ENCODE assay signal across 10 cellular contexts in the genomic region with DNA sequence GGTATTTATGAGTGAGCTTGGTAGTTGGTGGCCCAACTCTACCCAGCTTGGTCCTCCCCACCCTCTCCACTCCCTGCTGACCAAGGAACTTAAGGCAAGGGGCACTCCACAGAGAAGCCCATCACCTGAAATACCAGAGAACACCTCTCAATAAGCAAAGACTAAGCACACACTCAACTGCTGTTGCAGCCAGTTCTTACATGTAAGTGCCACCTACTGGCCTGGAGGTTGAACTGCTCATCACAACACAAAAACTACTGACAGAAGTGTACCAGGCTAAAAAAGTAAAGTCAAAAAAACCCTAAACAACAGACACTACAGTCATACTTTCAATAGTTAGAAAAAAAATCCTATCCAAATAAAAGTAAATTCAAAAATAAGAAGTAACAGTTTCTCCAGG.
A peak's percentile ranks its signal among the peaks of the same experiment; 100 is the strongest.
DNase-seq lines count a peak whose midpoint lies in the region; ATAC-seq and TF ChIP-seq lines count a peak whose summit lies in the region.
"Had no signal": no experiment of that assay in that cellular context is flagged by ENCODE, and none has a peak within 500 bp of the region (broad histone marks: within the 10 kb centered on the region; RNA-seq: fewer than 3 reads in every experiment).

No MANE protein-coding gene starts in this region.

- DNase-seq in BJ (ENCODE audit: low read depth) (no peak), NCI-H69 (lab: John Stamatoyannopoulos, UW) (peak; percentile 64), fibroblast of pulmonary artery (ENCODE audit: low read depth) (peak; percentile 26), posterior vena cava (ENCODE audit: low spot score) (no peak)
- DNase-seq: upper lobe of left lung had no signal

- CTCF ChIA-PET in BJ (lab: Yijun Ruan, JAX): interaction anchor here (0.5 to 1.0 kb wide), 3 partner anchors 10 to 1006 kb away, joined by 3 to 4 read pairs (median 3); no protein-coding TSS in a partner anchor

- no peaks in the 10 kb centered on the region for H3K27me3 ChIP-seq in BJ (ENCODE audit: control insufficient read depth, insufficient read depth, low read length)
- H3K27me3 ChIP-seq: upper lobe of left lung had no signal

- H3K4me3 Mint-ChIP-seq in activated T-helper 17 cell treated with anti-CD3 and anti-CD28 coated beads, Interleukin-2, amount 50 U/mL, for 72 hours: no peak overlapping the region

- H3K36me3 Mint-ChIP-seq in activated T-helper 17 cell treated with anti-CD3 and anti-CD28 coated beads, Interleukin-2, amount 50 U/mL, for 72 hours (ENCODE audit: low read depth): no peaks in the 10 kb centered on the region

- H3K27ac Mint-ChIP-seq in activated T-helper 17 cell treated with anti-CD3 and anti-CD28 coated beads, Interleukin-2, amount 50 U/mL, for 72 hours: no peak overlapping the region

- no peaks in the 10 kb centered on the region for H3K4me1 Mint-ChIP-seq in activated T-helper 17 cell treated with anti-CD3 and anti-CD28 coated beads, Interleukin-2, amount 50 U/mL, for 72 hours

- no peaks in the 10 kb centered on the region for H3K27me3 Mint-ChIP-seq in activated T-helper 17 cell treated with anti-CD3 and anti-CD28 coated beads, Interleukin-2, amount 50 U/mL, for 72 hours

- no peaks in the 10 kb centered on the region for H3K36me3 ChIP-seq in BJ (ENCODE audit: control insufficient read depth, insufficient read depth, low read length)
- H3K36me3 ChIP-seq: upper lobe of left lung had no signal

- POLR2A ChIA-PET in BJ (lab: Charles Lee): no interaction called here

- ATAC-seq in GM21786 (IDR thresholded peaks at IDR 0.05; ENCODE audit: unreplicated experiment): peak; percentile 54
- ATAC-seq in HG02678 (IDR thresholded peaks at IDR 0.05; ENCODE audit: unreplicated experiment): no peak
- no peak for ATAC-seq in GM21381 (IDR thresholded peaks at IDR 0.05; ENCODE audit: unreplicated experiment)
- ATAC-seq in activated T-helper 17 cell treated with anti-CD3 and anti-CD28 coated beads, Interleukin-2, amount 50 U/mL, for 72 hours (replicated peaks): no peak
- ATAC-seq: K562 had no signal

- TF ChIP-seq CTCF in BJ (IDR thresholded peaks at IDR 0.05; ENCODE audit: insufficient read depth, low read depth, low read length): peak; percentile 33
- peak; percentile 46 for TF ChIP-seq CTCF in fibroblast of pulmonary artery (IDR thresholded peaks at IDR 0.05; ENCODE audit: low read length, missing control alignments)

- peaks cover 8% of the 10 kb centered on the region for H3K9me3 Mint-ChIP-seq in activated T-helper 17 cell treated with anti-CD3 and anti-CD28 coated beads, Interleukin-2, amount 50 U/mL, for 72 hours

- no peak overlapping the region for H3K4me3 ChIP-seq in BJ (ENCODE audit: low read depth, low read length)
- no peak overlapping the region for H3K4me3 ChIP-seq in fibroblast of pulmonary artery (replicated peaks; ENCODE audit: low read depth, low read length)
- H3K4me3 ChIP-seq: K562, upper lobe of left lung had no signal

- intact Hi-C loops in posterior vena cava (cut with DNase I): no loop called here

Comparison
In these comparisons a context has a peak if more than half of its experiments do, and no peak if none do; other contexts are left out.
1. DNase-seq: peak in NCI-H69 (single experiment) and fibroblast of pulmonary artery (single experiment); none in BJ (single experiment) and posterior vena cava (single experiment).